ENCODE assay signal across 8 cellular contexts in the genomic region with DNA sequence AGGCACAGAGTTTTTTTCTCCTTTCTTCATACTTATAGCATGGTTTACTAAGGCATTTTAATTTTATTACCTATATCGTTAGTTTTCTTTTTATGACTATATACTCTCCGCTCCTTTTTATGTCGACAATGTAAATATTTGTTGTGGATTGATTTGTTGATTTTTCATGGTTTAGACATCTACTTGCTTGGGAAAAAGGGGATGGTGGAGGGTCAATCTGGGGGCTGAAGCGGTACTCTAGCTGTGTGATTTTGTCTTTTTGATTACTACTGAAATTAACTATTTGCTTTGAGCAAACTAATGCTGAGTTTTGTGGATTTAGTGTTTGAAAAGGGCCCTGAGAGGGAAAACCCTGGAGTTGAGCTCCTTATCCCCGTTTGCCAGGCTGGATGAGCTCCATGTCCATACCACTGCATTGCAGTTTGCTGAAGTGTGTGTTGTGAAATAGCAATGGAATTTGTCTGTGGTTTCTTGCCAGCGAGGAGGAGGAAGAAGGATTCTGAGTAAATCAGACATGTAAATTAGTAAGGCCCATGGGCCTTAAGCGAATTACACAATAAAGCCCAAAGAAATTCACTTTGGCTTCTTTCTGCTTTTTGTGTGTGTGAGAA.
DNase-seq lines count a peak whose midpoint lies in the region; ATAC-seq, FAIRE-seq and TF ChIP-seq lines count a peak whose summit lies in the region.

No MANE protein-coding gene starts in this region.

- ATAC-seq in lung (ENCODE audit: insufficient read depth, low FRiP score), result peak; percentile 47
- no peak for ATAC-seq in HG02642 (IDR thresholded peaks at IDR 0.05; ENCODE audit: poor library complexity, unreplicated experiment)
- ATAC-seq in HG02678 (IDR thresholded peaks at IDR 0.05; ENCODE audit: unreplicated experiment), result no peak
- no peak for ATAC-seq in HG03097 (IDR thresholded peaks at IDR 0.05; ENCODE audit: low FRiP score, unreplicated experiment)

- 44% methylated on average over 7 of the region's 7 CpGs for WGBS in lung, 2 donors

- peak; percentile 69 for DNase-seq in AG08396 (ENCODE audit: low spot score)
- DNase-seq in Kasumi-1 (lab: John Stamatoyannopoulos, UW), result peak; percentile 64 to 91
- DNase-seq in brain microvascular endothelial cell, result peak; percentile 86
- peak; percentile 80 for DNase-seq in lung (ENCODE audit: low spot score)
- no peak for DNase-seq in GM12891 (ENCODE audit: insufficient read length, low spot score)

- H3K27ac ChIP-seq in brain microvascular endothelial cell (peak overlapping the region; percentile 60), lung (ENCODE audit: low read depth in 1 of 2, low read length in 1 of 2) (no peak overlapping the region)

- no peaks in the 10 kb centered on the region for H3K36me3 ChIP-seq in brain microvascular endothelial cell (replicated peaks)
- no peaks in the 10 kb centered on the region for H3K36me3 ChIP-seq in lung (ENCODE audit: control insufficient read depth in 2 of 2, insufficient read depth in 2 of 2, low read length in 2 of 2)

- TF ChIP-seq CTCF in brain microvascular endothelial cell (IDR thresholded peaks at IDR 0.05; ENCODE audit: low read depth, low read length, missing control alignments), result no peak
- TF ChIP-seq CTCF in lung (IDR thresholded peaks at IDR 0.05; ENCODE audit: control extremely low read depth, extremely low read depth), result no peak

- H3K4me3 ChIP-seq in brain microvascular endothelial cell (ENCODE audit: low read depth, low read length) (no peak overlapping the region), lung (no peak overlapping the region)

- in situ Hi-C loops in brain microvascular endothelial cell (cut with HindIII; ENCODE audit: low pct_ligation_motif_present, low sequenced_read_pairs), result no loop called here

- peaks cover 3 to 13% of the 10 kb centered on the region in 2 donors for H3K4me1 ChIP-seq in lung (ENCODE audit: control insufficient read depth in 2 of 2, insufficient read depth in 2 of 2, low read length in 2 of 2)

- H3K27me3 ChIP-seq in brain microvascular endothelial cell (replicated peaks) (no peaks in the 10 kb centered on the region), lung (ENCODE audit: control insufficient read depth, insufficient read depth) (no peaks in the 10 kb centered on the region)

- no peak for TF ChIP-seq POLR2A in GM12891 (IDR thresholded peaks at IDR 0.05; ENCODE audit: low read depth, low read length)

- no peak for FAIRE-seq in GM12891 (lab: Jason Lieb, UNC)

- no peaks in the 10 kb centered on the region for H3K9me3 ChIP-seq in lung (ENCODE audit: control insufficient read depth in 2 of 2, insufficient read depth in 1 of 2, low read length in 1 of 2)

TF ChIP-seq in GM12891, 5 proteins besides CTCF, POLR2A, EP300 and RAD21:
- TF ChIP-seq SPI1 (IDR thresholded peaks at IDR 0.05; ENCODE audit: low read depth, low read length), result no peak
- TF ChIP-seq POU2F2 (IDR thresholded peaks at IDR 0.05; ENCODE audit: low read depth, low read length), result no peak
- TF ChIP-seq PAX5 (IDR thresholded peaks at IDR 0.05; ENCODE audit: insufficient read depth, low read length, severe bottlenecking), result no peak
- no peak for TF ChIP-seq TAF1 (IDR thresholded peaks at IDR 0.05; ENCODE audit: low read depth, low read length)
- TF ChIP-seq POLR2AphosphoS5 (IDR thresholded peaks at IDR 0.05; ENCODE audit: low read depth, low read length), result no peak
